16 cellular contexts compared by ENCODE assay signal in genomic region chr17:73822371-73822770, GRCh38.
DNase-seq lines count a peak whose midpoint lies in the region; ATAC-seq and TF ChIP-seq lines count a peak whose summit lies in the region.
"Had no signal": no experiment of that assay in that cellular context is flagged by ENCODE, and none has a peak within 500 bp of the region (broad histone marks: within the 10 kb centered on the region; RNA-seq: fewer than 3 reads in every experiment).

No MANE protein-coding gene starts in this region.

- peaks cover 39% of the 10 kb centered on the region for H3K4me1 ChIP-seq in CD4-positive, alpha-beta memory T cell (ENCODE audit: insufficient read depth, low read length)
- H3K4me1 ChIP-seq: HAP-1 had no signal

- H3K4me1 Mint-ChIP-seq in activated naive CD4-positive, alpha-beta T cell treated with anti-CD3 and anti-CD28 coated beads, Interleukin-2, amount 10 ng/mL, durations not matched to agents 7 days and 5 days: peaks cover 43% of the 10 kb centered on the region
- H3K4me1 Mint-ChIP-seq in CD4-positive, alpha-beta memory T cell: peaks cover 11 to 47% (median 30%) of the 10 kb centered on the region in 4 donors
- peaks cover 18% of the 10 kb centered on the region for H3K4me1 Mint-ChIP-seq in activated CD8-positive, alpha-beta T cell treated with anti-CD3 and anti-CD28 coated beads for 36 hours (ENCODE audit: low read depth)
- H3K4me1 Mint-ChIP-seq in naive thymus-derived CD8-positive, alpha-beta T cell: peaks cover 4 to 29% (median 27%) of the 10 kb centered on the region in 4 donors
- H3K4me1 Mint-ChIP-seq in activated CD8-positive, alpha-beta memory T cell treated with anti-CD3 and anti-CD28 coated beads, Interleukin-2, amount 10 ng/mL, durations not matched to agents 7 days and 5 days: peaks cover under 1% of the 10 kb centered on the region

- H3K9me3 ChIP-seq in CD4-positive, alpha-beta memory T cell (ENCODE audit: control insufficient read depth in 1 of 2, low read length in 2 of 2): no peaks in the 10 kb centered on the region
- H3K9me3 ChIP-seq: HAP-1 had no signal

- intact Hi-C loops in CD4-positive, alpha-beta memory T cell (cut with micrococcal nuclease): no loop called here
- intact Hi-C loops in activated CD8-positive, alpha-beta T cell treated with anti-CD3 and anti-CD28 coated beads for 36 hours (cut with micrococcal nuclease): no loop called here

- CTCF ChIA-PET in activated naive CD4-positive, alpha-beta T cell treated with anti-CD3 and anti-CD28 coated beads, Interleukin-2, amount 10 ng/mL, durations not matched to agents 7 days and 5 days (lab: Charles Lee): no interaction called here
- CTCF ChIA-PET in CD4-positive, alpha-beta memory T cell (lab: Charles Lee; ENCODE audit: partially characterized antibody): interaction anchor here (1.3 to 1.4 kb wide), 2 partner anchors 8 to 112 kb away, joined by 3 read pairs; no protein-coding TSS in a partner anchor
- CTCF ChIA-PET in activated CD8-positive, alpha-beta T cell treated with anti-CD3 and anti-CD28 coated beads for 36 hours (lab: Charles Lee): interaction anchor here (1.4 kb wide), 1 partner anchor 394 kb away, joined by 3 read pairs; no protein-coding TSS in a partner anchor
- CTCF ChIA-PET in activated CD8-positive, alpha-beta memory T cell treated with anti-CD3 and anti-CD28 coated beads, Interleukin-2, amount 10 ng/mL, durations not matched to agents 7 days and 5 days (lab: Charles Lee): no interaction called here

- H3K36me3 Mint-ChIP-seq in activated naive CD4-positive, alpha-beta T cell treated with anti-CD3 and anti-CD28 coated beads, Interleukin-2, amount 10 ng/mL, durations not matched to agents 7 days and 5 days: peaks cover 3% of the 10 kb centered on the region
- no peaks in the 10 kb centered on the region for H3K36me3 Mint-ChIP-seq in CD4-positive, alpha-beta memory T cell
- peaks cover 1% of the 10 kb centered on the region for H3K36me3 Mint-ChIP-seq in activated CD8-positive, alpha-beta T cell treated with anti-CD3 and anti-CD28 coated beads for 36 hours (ENCODE audit: low read depth)
- peaks cover 0 to 5% (median 0%) of the 10 kb centered on the region in 3 donors for H3K36me3 Mint-ChIP-seq in naive thymus-derived CD8-positive, alpha-beta T cell
- no peaks in the 10 kb centered on the region for H3K36me3 Mint-ChIP-seq in activated CD8-positive, alpha-beta memory T cell treated with anti-CD3 and anti-CD28 coated beads, Interleukin-2, amount 10 ng/mL, durations not matched to agents 7 days and 5 days

- H3K9me3 Mint-ChIP-seq in activated naive CD4-positive, alpha-beta T cell treated with anti-CD3 and anti-CD28 coated beads, Interleukin-2, amount 10 ng/mL, durations not matched to agents 7 days and 5 days: peaks cover 11% of the 10 kb centered on the region
- no peaks in the 10 kb centered on the region for H3K9me3 Mint-ChIP-seq in CD4-positive, alpha-beta memory T cell
- peaks cover 5% of the 10 kb centered on the region for H3K9me3 Mint-ChIP-seq in activated CD8-positive, alpha-beta T cell treated with anti-CD3 and anti-CD28 coated beads for 36 hours
- peaks cover 0 to 8% (median 2%) of the 10 kb centered on the region in 9 donors for H3K9me3 Mint-ChIP-seq in naive thymus-derived CD8-positive, alpha-beta T cell
- no peaks in the 10 kb centered on the region for H3K9me3 Mint-ChIP-seq in activated CD8-positive, alpha-beta memory T cell treated with anti-CD3 and anti-CD28 coated beads, Interleukin-2, amount 10 ng/mL, durations not matched to agents 7 days and 5 days (ENCODE audit: low read depth)

- H3K4me3 ChIP-seq in CD4-positive, alpha-beta memory T cell (ENCODE audit: low read length in 2 of 2): no peak overlapping the region
- H3K4me3 ChIP-seq: A549, HAP-1 had no signal

- DNase-seq in activated naive CD4-positive, alpha-beta T cell treated with anti-CD3 and anti-CD28 coated beads, Interleukin-2, amount 10 ng/mL, durations not matched to agents 7 days and 5 days: peak; percentile 38
- DNase-seq in activated naive CD4-positive, alpha-beta T cell treated with Interleukin-2 at 50 U/mL for 16 hours: no peak
- peak in 3 of 5 donors; percentile 12 to 22 (median 16) for DNase-seq in CD4-positive, alpha-beta memory T cell
- peak; percentile 24 for DNase-seq in activated CD8-positive, alpha-beta T cell treated with anti-CD3 and anti-CD28 coated beads for 36 hours
- DNase-seq in naive thymus-derived CD8-positive, alpha-beta T cell: peak in 3 of 10 donors; percentile 31 to 51 (median 36)
- DNase-seq in COLO829 (ENCODE audit: low spot score): no peak
- no peak for DNase-seq in activated CD8-positive, alpha-beta memory T cell treated with anti-CD3 and anti-CD28 coated beads, Interleukin-2, amount 10 ng/mL, durations not matched to agents 7 days and 5 days
- DNase-seq in substantia nigra (lab: John Stamatoyannopoulos, UW): no peak
- DNase-seq: C1 segment of cervical spinal cord, NCI-H1092 treated with DMSO at 0.1 percent for 48 hours, NCI-H2081 treated with DMSO at 0.1 percent for 48 hours, NCI-H2227 treated with DMSO at 0.1 percent for 48 hours, NCI-H524 treated with DMSO at 0.1 percent for 48 hours, SIG-M5 had no signal

- H3K27ac ChIP-seq in CD4-positive, alpha-beta memory T cell (ENCODE audit: low read depth, low read length): no peak overlapping the region
- H3K27ac ChIP-seq in substantia nigra (ENCODE audit: low read depth, low read length, poor library complexity, severe bottlenecking): no peak overlapping the region
- H3K27ac ChIP-seq: A549 had no signal

- peak overlapping the region; percentile 50 for H3K27ac Mint-ChIP-seq in activated naive CD4-positive, alpha-beta T cell treated with anti-CD3 and anti-CD28 coated beads, Interleukin-2, amount 10 ng/mL, durations not matched to agents 7 days and 5 days
- H3K27ac Mint-ChIP-seq in CD4-positive, alpha-beta memory T cell: peak overlapping the region in 5 of 7 donors; percentile 11 to 82 (median 66)
- no peak overlapping the region for H3K27ac Mint-ChIP-seq in activated CD8-positive, alpha-beta T cell treated with anti-CD3 and anti-CD28 coated beads for 36 hours
- H3K27ac Mint-ChIP-seq in naive thymus-derived CD8-positive, alpha-beta T cell: peak overlapping the region in 4 of 10 donors; percentile 18 to 39 (median 24)
- H3K27ac Mint-ChIP-seq in activated CD8-positive, alpha-beta memory T cell treated with anti-CD3 and anti-CD28 coated beads, Interleukin-2, amount 10 ng/mL, durations not matched to agents 7 days and 5 days: no peak overlapping the region

- no peaks in the 10 kb centered on the region for H3K27me3 ChIP-seq in CD4-positive, alpha-beta memory T cell (ENCODE audit: insufficient read depth, low read length)

- no peaks in the 10 kb centered on the region for H3K36me3 ChIP-seq in CD4-positive, alpha-beta memory T cell (ENCODE audit: insufficient read depth, low read length)
- H3K36me3 ChIP-seq: HAP-1 had no signal

- ATAC-seq in activated CD8-positive, alpha-beta T cell treated with anti-CD3 and anti-CD28 coated beads for 36 hours: peak; percentile 39
- peak; percentile 25 to 58 for ATAC-seq in naive thymus-derived CD8-positive, alpha-beta T cell
- no peak for ATAC-seq in activated CD8-positive, alpha-beta memory T cell treated with anti-CD3 and anti-CD28 coated beads, Interleukin-2, amount 10 ng/mL, durations not matched to agents 7 days and 5 days
- ATAC-seq: A549 had no signal

- POLR2A ChIA-PET in CD4-positive, alpha-beta memory T cell (lab: Charles Lee; ENCODE audit: partially characterized antibody): interaction anchor here (0.7 to 1.5 kb wide), 3 partner anchors 10 to 105 kb away, joined by 3 to 5 read pairs (median 4); no protein-coding TSS in a partner anchor
- POLR2A ChIA-PET in activated CD8-positive, alpha-beta T cell treated with anti-CD3 and anti-CD28 coated beads for 36 hours (lab: Charles Lee): interaction anchor here (1.4 kb wide), 1 partner anchor 10 kb away, joined by 3 read pairs; no protein-coding TSS in a partner anchor
- POLR2A ChIA-PET in naive thymus-derived CD8-positive, alpha-beta T cell (lab: Charles Lee): no interaction called here

- H3K27me3 Mint-ChIP-seq in activated naive CD4-positive, alpha-beta T cell treated with anti-CD3 and anti-CD28 coated beads, Interleukin-2, amount 10 ng/mL, durations not matched to agents 7 days and 5 days: peaks cover 29% of the 10 kb centered on the region
- peaks cover 0 to 5% of the 10 kb centered on the region in 2 donors for H3K27me3 Mint-ChIP-seq in CD4-positive, alpha-beta memory T cell
- peaks cover 14% of the 10 kb centered on the region for H3K27me3 Mint-ChIP-seq in activated CD8-positive, alpha-beta T cell treated with anti-CD3 and anti-CD28 coated beads for 36 hours
- peaks cover 0 to 26% (median 6%) of the 10 kb centered on the region in 5 donors for H3K27me3 Mint-ChIP-seq in naive thymus-derived CD8-positive, alpha-beta T cell
- peaks cover 31% of the 10 kb centered on the region for H3K27me3 Mint-ChIP-seq in activated CD8-positive, alpha-beta memory T cell treated with anti-CD3 and anti-CD28 coated beads, Interleukin-2, amount 10 ng/mL, durations not matched to agents 7 days and 5 days

- H3K4me3 Mint-ChIP-seq in activated naive CD4-positive, alpha-beta T cell treated with anti-CD3 and anti-CD28 coated beads, Interleukin-2, amount 10 ng/mL, durations not matched to agents 7 days and 5 days: no peak overlapping the region
- peak overlapping the region in 7 of 8 donors; percentile 30 to 71 (median 52) for H3K4me3 Mint-ChIP-seq in CD4-positive, alpha-beta memory T cell
- no peak overlapping the region for H3K4me3 Mint-ChIP-seq in activated CD8-positive, alpha-beta T cell treated with anti-CD3 and anti-CD28 coated beads for 36 hours
- H3K4me3 Mint-ChIP-seq in naive thymus-derived CD8-positive, alpha-beta T cell: peak overlapping the region; percentile 15 to 71 (median 46)
- H3K4me3 Mint-ChIP-seq in activated CD8-positive, alpha-beta memory T cell treated with anti-CD3 and anti-CD28 coated beads, Interleukin-2, amount 10 ng/mL, durations not matched to agents 7 days and 5 days: no peak overlapping the region

- TF ChIP-seq CTCF in activated CD8-positive, alpha-beta T cell treated with anti-CD3 and anti-CD28 coated beads for 36 hours (IDR thresholded peaks at IDR 0.05): no peak

Comparison
In these comparisons a context has a peak if more than half of its experiments do, and no peak if none do; other contexts are left out.
1. DNase-seq: peak in activated naive CD4-positive, alpha-beta T cell treated with anti-CD3 and anti-CD28 coated beads, Interleukin-2, amount 10 ng/mL, durations not matched to agents 7 days and 5 days (single experiment), CD4-positive, alpha-beta memory T cell (3 of 5) and activated CD8-positive, alpha-beta T cell treated with anti-CD3 and anti-CD28 coated beads for 36 hours (single experiment); none in activated naive CD4-positive, alpha-beta T cell treated with Interleukin-2 at 50 U/mL for 16 hours (single experiment), COLO829 (single experiment), activated CD8-positive, alpha-beta memory T cell treated with anti-CD3 and anti-CD28 coated beads, Interleukin-2, amount 10 ng/mL, durations not matched to agents 7 days and 5 days (single experiment) and substantia nigra (0 of 49).
2. H3K27ac Mint-ChIP-seq: peak in activated naive CD4-positive, alpha-beta T cell treated with anti-CD3 and anti-CD28 coated beads, Interleukin-2, amount 10 ng/mL, durations not matched to agents 7 days and 5 days (single experiment) and CD4-positive, alpha-beta memory T cell (5 of 7); none in activated CD8-positive, alpha-beta T cell treated with anti-CD3 and anti-CD28 coated beads for 36 hours (single experiment) and activated CD8-positive, alpha-beta memory T cell treated with anti-CD3 and anti-CD28 coated beads, Interleukin-2, amount 10 ng/mL, durations not matched to agents 7 days and 5 days (single experiment).
3. H3K4me3 Mint-ChIP-seq: peak in CD4-positive, alpha-beta memory T cell (7 of 8) and naive thymus-derived CD8-positive, alpha-beta T cell (10 of 10); none in activated naive CD4-positive, alpha-beta T cell treated with anti-CD3 and anti-CD28 coated beads, Interleukin-2, amount 10 ng/mL, durations not matched to agents 7 days and 5 days (single experiment), activated CD8-positive, alpha-beta T cell treated with anti-CD3 and anti-CD28 coated beads for 36 hours (single experiment) and activated CD8-positive, alpha-beta memory T cell treated with anti-CD3 and anti-CD28 coated beads, Interleukin-2, amount 10 ng/mL, durations not matched to agents 7 days and 5 days (single experiment).
4. CTCF ChIA-PET loops: an anchor here in CD4-positive, alpha-beta memory T cell (1.3 to 1.4 kb wide) and activated CD8-positive, alpha-beta T cell treated with anti-CD3 and anti-CD28 coated beads for 36 hours (1.4 kb wide); none called in activated naive CD4-positive, alpha-beta T cell treated with anti-CD3 and anti-CD28 coated beads, Interleukin-2, amount 10 ng/mL, durations not matched to agents 7 days and 5 days and activated CD8-positive, alpha-beta memory T cell treated with anti-CD3 and anti-CD28 coated beads, Interleukin-2, amount 10 ng/mL, durations not matched to agents 7 days and 5 days.